Comparison of ENCODE assay signal across 25 cellular contexts in the genomic region with DNA sequence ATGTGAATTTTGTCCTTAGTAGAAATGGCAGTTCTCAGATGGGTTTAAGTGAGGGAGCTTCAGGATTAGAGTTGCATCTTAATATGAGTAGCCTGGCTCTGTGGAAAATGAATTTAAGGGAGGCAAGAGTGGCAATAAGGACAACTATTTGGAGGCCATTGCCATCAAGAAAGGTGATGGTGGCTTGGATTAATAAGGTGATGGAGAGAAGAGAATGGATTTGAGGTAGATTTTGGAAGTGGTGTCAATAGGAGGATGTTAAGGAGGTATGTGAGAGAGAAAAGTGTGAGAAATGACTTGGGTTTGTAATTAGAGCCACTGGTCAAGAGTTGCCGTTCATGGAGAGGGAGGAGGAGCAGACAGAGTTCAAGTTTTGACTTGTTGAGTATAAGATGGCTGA.
"Had no signal": no experiment of that assay in that cellular context is flagged by ENCODE, and none has a peak within 500 bp of the region (broad histone marks: within the 10 kb centered on the region; RNA-seq: fewer than 3 reads in every experiment).

No MANE protein-coding gene starts in this region.

- H3K9me3 ChIP-seq: colonic mucosa, heart left ventricle, thoracic aorta, upper lobe of left lung, vagina had no signal

- H3K4me3 ChIP-seq: cardiac muscle cell, colonic mucosa, heart left ventricle, neural progenitor cell, upper lobe of left lung, vagina had no signal

- H3K27me3 ChIP-seq: cardiac muscle cell, colonic mucosa, heart left ventricle, neural progenitor cell, upper lobe of left lung, vagina had no signal

- H3K4me2 ChIP-seq: neural progenitor cell had no signal

- ATAC-seq: activated CD4-positive, alpha-beta T cell treated with anti-CD3 and anti-CD28 coated beads for 36 hours; activated CD8-positive, alpha-beta memory T cell treated with anti-CD3 and anti-CD28 coated beads, Interleukin-2, amount 10 ng/mL, durations not matched to agents 7 days and 5 days; activated CD8-positive, alpha-beta T cell treated with anti-CD3 and anti-CD28 coated beads, Interleukin-2, amount 10 ng/mL, durations not matched to agents 7 days and 5 days; activated naive CD8-positive, alpha-beta T cell treated with anti-CD3 and anti-CD28 coated beads, Interleukin-2, amount 50 U/mL, for 24 hours; left colon had no signal

- H3K36me3 ChIP-seq: cardiac muscle cell, colonic mucosa, neural progenitor cell, thoracic aorta, upper lobe of left lung, vagina had no signal

- H3K9ac ChIP-seq: neural progenitor cell had no signal

- H3K27ac ChIP-seq: colonic mucosa, neural progenitor cell, vagina had no signal

- DNase-seq: activated CD4-positive, alpha-beta T cell treated with anti-CD3 and anti-CD28 coated beads for 36 hours; activated CD4-positive, CD25-positive, alpha-beta regulatory T cell; activated CD8-positive, alpha-beta memory T cell treated with anti-CD3 and anti-CD28 coated beads, Interleukin-2, amount 10 ng/mL, durations not matched to agents 7 days and 5 days; activated CD8-positive, alpha-beta T cell treated with anti-CD3 and anti-CD28 coated beads, Interleukin-2, amount 10 ng/mL, durations not matched to agents 7 days and 5 days; activated naive CD8-positive, alpha-beta T cell treated with anti-CD3 and anti-CD28 coated beads, Interleukin-2, amount 50 U/mL, for 24 hours; activated T-cell treated with anti-CD3 and anti-CD28 coated beads, Interleukin-2, amount 50 U/mL, for 48 hours; cerebellar nuclear complex; colonic mucosa; effector CD8-positive, alpha-beta T cell; heart left ventricle; hypothalamus; immature natural killer cell; kidney; left colon; midbrain; naive thymus-derived CD4-positive, alpha-beta T cell; posterior cingulate gyrus; right cardiac atrium; stimulated activated CD4-positive, alpha-beta T cell treated with anti-CD3 and anti-CD28 coated beads, Interleukin-2, amount 100 ng/mL, for 48 hours; stimulated activated naive CD8-positive, alpha-beta T cell treated with anti-CD3 and anti-CD28 coated beads, Interleukin-15, Interleukin-2, amounts not matched to agents 100 U/mL and 50 U/mL, for 24 hours; upper lobe of left lung had no signal

- H3K4me1 ChIP-seq: colonic mucosa had no signal

- H2AFZ ChIP-seq: neural progenitor cell had no signal
